In the genomic region with DNA sequence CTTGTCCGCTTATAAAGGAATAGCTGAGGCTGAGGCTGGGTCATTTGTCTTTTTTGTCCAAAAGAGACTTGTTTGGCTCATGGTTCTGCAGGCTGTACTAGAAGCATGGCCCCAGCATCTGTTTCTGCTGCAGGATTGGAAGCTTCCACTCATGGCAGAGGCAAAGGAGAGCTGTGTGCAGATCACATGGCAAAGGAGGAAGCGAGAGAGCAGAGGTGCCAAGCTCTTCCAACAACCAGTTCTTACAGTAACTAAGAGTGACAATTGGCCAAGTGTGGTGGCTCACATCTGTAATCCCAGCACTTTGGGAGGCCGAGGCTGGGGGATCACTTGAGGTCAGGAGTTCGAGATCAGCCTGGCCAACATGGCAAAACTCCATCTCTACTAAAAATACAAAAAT, we compare ENCODE assay signal across 10 cellular contexts. TPM values are rescaled to one million over a fixed set of nuclear protein-coding genes. Genes with fewer than 3 reads are reported as not detected.
"Had no signal": no experiment of that assay in that cellular context is flagged by ENCODE, and none has a peak within 500 bp of the region (broad histone marks: within the 10 kb centered on the region; RNA-seq: fewer than 3 reads in every experiment).

No MANE protein-coding gene starts in this region.

RNA-seq across cellular contexts. Expression of gene VPREB3, which starts 26.1 kb away (rescaled TPM):
- total RNA-seq: activated CD4-positive, alpha-beta memory T cell treated with anti-CD3 and anti-CD28 coated beads for 36 hours; activated naive CD4-positive, alpha-beta T cell treated with anti-CD3 and anti-CD28 coated beads for 36 hours; activated T-cell treated with anti-CD3 and anti-CD28 coated beads, Interleukin-2, amount 50 U/mL, for 4 hours; activated T-helper 1 cell treated with anti-CD3 and anti-CD28 coated beads, Interleukin-12 subunit alpha, Interleukin-12 subunit beta, Interleukin-2, Interleukin-4 antibody, amounts not matched to agents 30 ng/mL and 10 ng/mL and 1 ng/mL, durations not matched to agents 14 hours and 24 hours and 36 hours; body of pancreas; breast epithelium; MCF 10A; SJSA1 had no signal

RNA-seq across cellular contexts. Expression of gene C22orf15, which starts 34.7 kb away (rescaled TPM):
- total RNA-seq: body of pancreas, breast epithelium, cardiac septum, MCF 10A, SJSA1 had no signal

RNA-seq across cellular contexts. Expression of gene RGL4, which starts 37.3 kb away (rescaled TPM):
- total RNA-seq: astrocyte, body of pancreas, MCF 10A, SJSA1 had no signal
